4 cellular contexts compared by ENCODE assay signal in genomic region chr19:55950566-55950965, GRCh38. TPM values are rescaled to one million over a fixed set of nuclear protein-coding genes. Genes with fewer than 3 reads are reported as not detected.
"Had no signal": no experiment of that assay in that cellular context is flagged by ENCODE, and none has a peak within 500 bp of the region (broad histone marks: within the 10 kb centered on the region; RNA-seq: fewer than 3 reads in every experiment).

No MANE protein-coding gene starts in this region.

RNA-seq across cellular contexts. Expression of gene NLRP8, which starts 2.9 kb away (rescaled TPM):
- total RNA-seq: LHCN-M2, M059J, MCF 10A, NCI-H460 had no signal

RNA-seq across cellular contexts. Expression of gene NLRP13, which starts 18.4 kb away (rescaled TPM):
- total RNA-seq: LHCN-M2, M059J, MCF 10A, NCI-H460 had no signal

RNA-seq across cellular contexts. Expression of gene NLRP5, which starts 36.0 kb away (rescaled TPM):
- total RNA-seq: LHCN-M2, M059J, MCF 10A, NCI-H460 had no signal
